ENCODE assay signal across 8 cellular contexts in the genomic region with DNA sequence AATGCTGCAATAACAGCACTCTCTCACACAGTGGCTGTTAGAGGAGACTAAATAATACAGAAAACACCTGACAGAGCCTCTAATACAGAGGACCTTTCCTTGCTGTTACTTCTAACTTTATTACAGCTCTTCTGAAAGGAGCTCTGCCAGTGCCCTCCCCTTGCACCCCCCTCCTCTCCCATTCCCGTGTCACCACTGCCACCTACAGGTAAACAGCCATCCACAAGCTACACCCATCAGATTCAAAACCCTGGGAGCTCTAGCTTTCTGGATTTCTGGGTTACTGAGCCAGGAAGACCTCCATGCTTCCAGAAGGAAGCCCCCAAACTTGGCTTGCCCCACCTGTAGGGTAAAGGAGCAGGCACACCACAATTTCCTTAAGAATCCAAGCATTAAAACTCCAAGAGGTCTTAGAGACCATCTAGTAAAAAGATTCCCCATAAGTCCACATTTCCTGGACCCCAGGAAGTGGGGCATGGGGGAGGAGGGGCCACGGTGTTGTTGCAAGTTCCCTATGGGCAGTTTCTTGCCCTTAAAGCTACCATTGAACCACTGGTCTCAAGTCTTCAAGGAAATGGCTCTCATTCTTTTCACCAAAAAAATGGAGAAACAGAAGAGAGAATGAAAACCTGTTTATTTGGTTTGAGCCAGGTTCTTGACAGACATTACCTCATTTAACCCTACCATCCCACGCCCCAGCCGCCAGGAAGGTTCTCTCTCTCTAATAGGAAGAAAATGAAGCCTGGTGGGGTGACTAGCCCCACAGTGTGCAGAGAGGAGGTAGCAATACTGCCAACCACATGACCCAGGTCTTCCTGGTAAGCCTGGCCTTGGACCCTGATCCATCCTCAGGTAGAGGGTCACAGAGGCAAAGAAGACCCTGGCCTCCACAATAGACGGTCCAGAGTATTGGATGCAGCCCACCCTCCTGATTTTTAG. TPM values are rescaled to one million over a fixed set of nuclear protein-coding genes. Genes with fewer than 3 reads are reported as not detected.
A peak's percentile ranks its signal among the peaks of the same experiment; 100 is the strongest.
DNase-seq lines count a peak whose midpoint lies in the region; ATAC-seq, FAIRE-seq and TF ChIP-seq lines count a peak whose summit lies in the region.

No MANE protein-coding gene starts in this region.

- in situ Hi-C loops in HepG2 (cut with HindIII; ENCODE audit: extremely low pct_ligation_motif_present, low pct_unique_long_range_greater_than_20kb): no loop called here

- H3K36me3 ChIP-seq in ACC112 (ENCODE audit: insufficient read depth, low read length) (no peaks in the 10 kb centered on the region), colonic mucosa (no peaks in the 10 kb centered on the region), HepG2 (replicated peaks in 1 of 2; ENCODE audit: control insufficient read depth in 1 of 2, insufficient read depth in 2 of 2, low read length in 2 of 2) (no peaks in the 10 kb centered on the region)

- H2AFZ ChIP-seq in ACC112 (ENCODE audit: low read length, unreplicated experiment): no peak overlapping the region
- no peak overlapping the region for H2AFZ ChIP-seq in HepG2 (ENCODE audit: low read length)

- TF ChIP-seq RAD21 in HepG2 (CRISPR knock-in tag; IDR thresholded peaks at IDR 0.05): peak; percentile 90

- TF ChIP-seq EP300 in HepG2 (IDR thresholded peaks at IDR 0.05; ENCODE audit: low read depth in 2 of 2, low read length in 2 of 2) (no peak), HepG2 (CRISPR knock-in tag; IDR thresholded peaks at IDR 0.05; ENCODE audit: borderline replicate concordance) (no peak)

- DNase-seq in NCI-H345 (lab: John Stamatoyannopoulos, UW) (peak; percentile 47), colonic mucosa (peak; percentile 87), HepG2 (ENCODE audit: low spot score) (peak; percentile 75)
- peak; percentile 77 for DNase-seq in activated CD4-positive, alpha-beta T cell treated with anti-CD3 and anti-CD28 coated beads for 48 hours
- peak; percentile 22 to 63 (median 38) for DNase-seq in stimulated activated CD4-positive, alpha-beta T cell treated with anti-CD3 and anti-CD28 coated beads, TNF-alpha, amount 100 ng/mL, for 24 hours (ENCODE audit: low read depth in 3 of 3)

- FAIRE-seq in HepG2 (lab: Jason Lieb, UNC): peak; percentile 23

- no peaks in the 10 kb centered on the region for H3K9me3 ChIP-seq in colonic mucosa
- H3K9me3 ChIP-seq in HepG2 (ENCODE audit: low read length): no peaks in the 10 kb centered on the region

- CTCF ChIA-PET in HepG2 (lab: Yijun Ruan, JAX; ENCODE audit: low intra/inter-chr PET ratio, low total read pairs): interaction anchor here (0.9 to 2.6 kb wide), 3 partner anchors 28 to 107 kb away, joined by 3 to 53 read pairs (median 8); no protein-coding TSS in a partner anchor

- no peak for TF ChIP-seq POLR2A in HepG2 (IDR thresholded peaks at IDR 0.05; ENCODE audit: insufficient read depth in 1 of 2, low read depth in 2 of 2, low read length in 2 of 2)

- no TSS peak for BruUV-seq in HepG2 (replicated peaks; lab: Mats Ljungman, UMichigan)

- peaks cover 23% of the 10 kb centered on the region for H3K79me2 ChIP-seq in ACC112 (ENCODE audit: control insufficient read depth, insufficient read depth, low read length, unreplicated experiment)
- H3K79me2 ChIP-seq in HepG2 (ENCODE audit: insufficient read depth, low read length): no peaks in the 10 kb centered on the region

- no peak overlapping the region for H3K4me3 ChIP-seq in ACC112 (ENCODE audit: low read depth, low read length)
- H3K4me3 ChIP-seq in colonic mucosa: no peak overlapping the region
- H3K4me3 ChIP-seq in HepG2 (replicated peaks in 1 of 3; ENCODE audit: insufficient read depth in 1 of 3, low read depth in 2 of 3, low read length in 3 of 3): no peak overlapping the region

- peak overlapping the region; percentile 36 for H3K4me2 ChIP-seq in HepG2 (ENCODE audit: low read depth, low read length)

- H3K27ac ChIP-seq in ACC112 (ENCODE audit: low read depth, low read length) (peak overlapping the region; percentile 10; the same call in 1 of the 2 replicates), colonic mucosa (no peak overlapping the region), HepG2 (ENCODE audit: extremely low read length, insufficient read depth, low read length) (no peak overlapping the region)

- H4K20me1 ChIP-seq in HepG2 (ENCODE audit: insufficient read depth, low read length): no peaks in the 10 kb centered on the region

- H3K4me1 ChIP-seq in ACC112 (ENCODE audit: control insufficient read depth, insufficient read depth, low read length, unreplicated experiment) (peaks cover 47% of the 10 kb centered on the region), colonic mucosa (peaks cover 25% of the 10 kb centered on the region), HepG2 (ENCODE audit: insufficient read depth, low read length) (peaks cover 49% of the 10 kb centered on the region)

- TF ChIP-seq CTCF in colonic mucosa (IDR thresholded peaks at IDR 0.05) (peak; percentile 62), HepG2 (CRISPR knock-in tag; IDR thresholded peaks at IDR 0.05) (peak; percentile 94)

- peak overlapping the region in 1 of 2 donors; percentile 36 for H3K9ac ChIP-seq in colonic mucosa (ENCODE audit: low read depth in 2 of 2, low read length in 2 of 2)
- H3K9ac ChIP-seq in HepG2 (ENCODE audit: insufficient read depth, low read depth, low read length): no peak overlapping the region

- ATAC-seq in GM18511 (IDR thresholded peaks at IDR 0.05; ENCODE audit: unreplicated experiment) (peak; percentile 45), HepG2 (peak; percentile 75), HG03457 (IDR thresholded peaks at IDR 0.05; ENCODE audit: unreplicated experiment) (no peak)

- 24% methylated on average over 5 of the region's 5 CpGs for WGBS in HepG2 (ENCODE audit: low lambda C conversion rate)

- intact Hi-C loops in colonic mucosa (cut with DNase I): no loop called here
- intact Hi-C loops in HepG2 (cut with micrococcal nuclease; ENCODE audit: unreplicated experiment): loop anchor here (1.0 to 5.0 kb wide), 5 partner anchors 15 to 113 kb away; partner anchors contain the start of genes DRC3 and TOM1L2

- POLR2A ChIA-PET in HepG2 (lab: Yijun Ruan, JAX): interaction anchor here (0.7 to 1.1 kb wide), 6 partner anchors 19 to 83 kb away, joined by 3 to 8 read pairs (median 4); partner anchors contain the start of genes DRC3, SREBF1 and TOM1L2

- H3K27me3 ChIP-seq in ACC112 (ENCODE audit: insufficient read depth, low read length) (no peaks in the 10 kb centered on the region), colonic mucosa (no peaks in the 10 kb centered on the region), HepG2 (ENCODE audit: control insufficient read depth in 1 of 2, insufficient read depth in 2 of 2, low read length in 2 of 2) (no peaks in the 10 kb centered on the region)

TF ChIP-seq in HepG2, 621 proteins besides CTCF, POLR2A, EP300 and RAD21 (continues in another document):
- TF ChIP-seq ZNF333 (CRISPR knock-in tag; IDR thresholded peaks at IDR 0.05; ENCODE audit: borderline replicate concordance): no peak

RNA-seq across cellular contexts. Expression of gene TOM1L2, which starts 52.8 kb away (rescaled TPM):
- total RNA-seq in colonic mucosa: 10 to 100 TPM; 47.6 to 68.7 TPM
- 4.5 and 4.7 TPM in 2 replicates for total RNA-seq in HepG2 (2016; rRNA removed; fragmentation: Illumina TruSeq; extraction: Trizol)
- total RNA-seq in HepG2 (2016; cell fraction: cytosol; rRNA removed; fragmentation: Illumina TruSeq; extraction: Trizol; ENCODE audit: low read depth): 1.0 and 1.2 TPM in 2 replicates
- total RNA-seq in HepG2 (2016; cell fraction: insoluble cytoplasmic fraction; rRNA removed; fragmentation: Illumina TruSeq; extraction: Trizol): 3.8 and 3.9 TPM in 2 replicates
- total RNA-seq in HepG2 (2016; cell fraction: membrane; rRNA removed; fragmentation: Illumina TruSeq; extraction: Trizol): 2.5 and 3.4 TPM in 2 replicates
- total RNA-seq in HepG2 (2016; cell fraction: nucleus; rRNA removed; fragmentation: Illumina TruSeq; extraction: Trizol): 4.6 and 5.4 TPM in 2 replicates
- polyA plus RNA-seq in HepG2 (2011; rRNA removed): 7.4 and 9.1 TPM in 2 replicates
- 4.5 and 4.8 TPM in 2 replicates for polyA plus RNA-seq in HepG2 (2011; cell fraction: cytosol; rRNA removed)
- 16.8 and 18.7 TPM in 2 replicates for polyA plus RNA-seq in HepG2 (2011; cell fraction: nucleus; rRNA removed)
- polyA plus RNA-seq in HepG2 (2012): 5.5 and 5.7 TPM in 2 replicates
- polyA plus RNA-seq in HepG2 (2016; cell fraction: cytosol; fragmentation: Illumina TruSeq; extraction: Trizol; ENCODE audit: low read depth): 0.55 and 0.60 TPM in 2 replicates
- polyA plus RNA-seq in HepG2 (2016; cell fraction: insoluble cytoplasmic fraction; fragmentation: Illumina TruSeq; extraction: Trizol; ENCODE audit: low read depth): 2.0 and 3.7 TPM in 2 replicates
- 1.2 and 1.4 TPM in 2 replicates for polyA plus RNA-seq in HepG2 (2016; cell fraction: membrane; fragmentation: Illumina TruSeq; extraction: Trizol; ENCODE audit: low read depth)
- 8.1 and 9.2 TPM in 2 replicates for polyA plus RNA-seq in HepG2 (2016; cell fraction: nucleus; fragmentation: Illumina TruSeq; extraction: Trizol; ENCODE audit: insufficient read depth, low read depth)
- polyA minus RNA-seq in HepG2 (2011; rRNA and poly(A)+ RNA removed; ENCODE audit: low replicate concordance): 15.0 and 27.1 TPM in 2 replicates
- polyA minus RNA-seq in HepG2 (2011; cell fraction: cytosol; rRNA and poly(A)+ RNA removed): 4.9 and 5.5 TPM in 2 replicates
- polyA minus RNA-seq in HepG2 (2011; cell fraction: nucleus; rRNA and poly(A)+ RNA removed): 9.8 and 14.0 TPM in 2 replicates

RNA-seq across cellular contexts. Expression of gene DRC3, which starts 53.2 kb away (rescaled TPM):
- total RNA-seq in colonic mucosa (1 to 10 TPM in 1 of 2 donors, under 1 TPM in 1; 0.79 to 1.1 TPM), HepG2 (2016; rRNA removed; fragmentation: Illumina TruSeq; extraction: Trizol) (0.53 and 0.73 TPM in 2 replicates)
- under 0.01 and 0.35 TPM in 2 replicates for total RNA-seq in HepG2 (2016; cell fraction: cytosol; rRNA removed; fragmentation: Illumina TruSeq; extraction: Trizol; ENCODE audit: low read depth)
- 0.24 and 1.0 TPM in 2 replicates for total RNA-seq in HepG2 (2016; cell fraction: insoluble cytoplasmic fraction; rRNA removed; fragmentation: Illumina TruSeq; extraction: Trizol)
- total RNA-seq in HepG2 (2016; cell fraction: membrane; rRNA removed; fragmentation: Illumina TruSeq; extraction: Trizol): 0.24 and 0.53 TPM in 2 replicates
- total RNA-seq in HepG2 (2016; cell fraction: nucleus; rRNA removed; fragmentation: Illumina TruSeq; extraction: Trizol): 0.31 and 1.1 TPM in 2 replicates
- 0.54 and 0.87 TPM in 2 replicates for polyA plus RNA-seq in HepG2 (2011; rRNA removed)
- polyA plus RNA-seq in HepG2 (2011; cell fraction: cytosol; rRNA removed): 0.21 TPM in 2 replicates
- 1.6 and 2.3 TPM in 2 replicates for polyA plus RNA-seq in HepG2 (2011; cell fraction: nucleus; rRNA removed)
- polyA plus RNA-seq in HepG2 (2012): 1.1 and 1.8 TPM in 2 replicates
- not detected in 2 replicates for polyA plus RNA-seq in HepG2 (2016; cell fraction: cytosol; fragmentation: Illumina TruSeq; extraction: Trizol; ENCODE audit: low read depth)
- polyA plus RNA-seq in HepG2 (2016; cell fraction: insoluble cytoplasmic fraction; fragmentation: Illumina TruSeq; extraction: Trizol; ENCODE audit: low read depth): 0.37 TPM in 1 of 2 replicates, not detected in the other
- not detected in 2 replicates for polyA plus RNA-seq in HepG2 (2016; cell fraction: membrane; fragmentation: Illumina TruSeq; extraction: Trizol; ENCODE audit: low read depth)
- 0.95 and 2.5 TPM in 2 replicates for polyA plus RNA-seq in HepG2 (2016; cell fraction: nucleus; fragmentation: Illumina TruSeq; extraction: Trizol; ENCODE audit: insufficient read depth, low read depth)
- 0.68 and 1.7 TPM in 2 replicates for polyA minus RNA-seq in HepG2 (2011; rRNA and poly(A)+ RNA removed; ENCODE audit: low replicate concordance)
- polyA minus RNA-seq in HepG2 (2011; cell fraction: cytosol; rRNA and poly(A)+ RNA removed): not detected in 2 replicates
- 1.1 and 1.3 TPM in 2 replicates for polyA minus RNA-seq in HepG2 (2011; cell fraction: nucleus; rRNA and poly(A)+ RNA removed)

Comparison
In these comparisons a context has a peak if more than half of its experiments do, and no peak if none do; other contexts are left out.
1. RNA of gene TOM1L2, which starts 52.8 kb away (total RNA-seq): 47.6 to 68.7 TPM in colonic mucosa; 1.0 to 5.4 TPM in HepG2; every median in the first group is over 4 times any median in the second.
2. Peak in every context shown above with its lines, with median percentiles within 50 percentile points of each other: DNase-seq.